ENCODE assay signal across 10 cellular contexts in the genomic region with DNA sequence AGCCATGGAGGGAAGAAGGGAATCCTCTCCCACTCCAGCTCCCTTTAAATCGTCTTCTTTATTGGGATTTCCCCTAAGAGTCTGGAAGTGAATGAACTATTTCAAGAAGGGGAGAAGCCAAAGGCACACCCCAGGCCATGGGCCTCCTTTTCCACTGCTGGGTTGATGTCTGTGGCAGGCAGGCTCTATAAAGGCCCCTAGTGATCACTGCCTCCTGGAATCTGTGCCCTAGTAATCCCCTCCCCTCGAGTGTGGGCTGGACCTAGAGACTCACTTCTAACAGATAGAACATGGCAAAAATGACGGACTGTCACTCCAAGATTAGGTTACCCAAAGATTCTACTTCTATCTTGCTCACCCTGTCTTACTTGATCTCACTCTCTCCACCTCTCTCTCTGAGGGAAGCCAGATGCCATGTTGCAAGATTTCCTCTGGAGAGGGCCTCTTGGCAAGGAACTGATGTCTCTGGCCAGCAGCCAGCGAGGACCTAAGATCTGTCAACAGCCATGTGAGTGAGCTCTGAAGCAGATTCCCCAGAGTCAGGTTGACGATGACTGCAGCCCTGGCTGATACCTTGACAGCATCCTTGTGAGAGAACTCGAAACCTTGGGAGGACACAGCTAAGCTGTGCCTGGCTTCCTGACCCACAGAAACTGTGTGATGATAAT.
DNase-seq lines count a peak whose midpoint lies in the region; ATAC-seq and TF ChIP-seq lines count a peak whose summit lies in the region.
"Had no signal": no experiment of that assay in that cellular context is flagged by ENCODE, and none has a peak within 500 bp of the region (broad histone marks: within the 10 kb centered on the region; RNA-seq: fewer than 3 reads in every experiment).

No MANE protein-coding gene starts in this region.

- intact Hi-C loops in colonic mucosa (cut with DNase I) = no loop called here
- intact Hi-C loops in CD8-positive, alpha-beta T cell (cut with DNase I, micrococcal nuclease) = no loop called here

- H3K27ac ChIP-seq in neural progenitor cell (no peak overlapping the region), colonic mucosa (no peak overlapping the region)
- no peak overlapping the region for H3K27ac ChIP-seq in CD8-positive, alpha-beta T cell (ENCODE audit: low read depth, low read length)
- H3K27ac ChIP-seq: BLaER1 treated with 17β-estradiol and CSF1 and Interleukin-3, amounts not matched to agents 10 nM and 100 nM had no signal

- H3K79me2 ChIP-seq in neural progenitor cell (ENCODE audit: low read depth) = no peaks in the 10 kb centered on the region

- H3K36me3 Mint-ChIP-seq in neural progenitor cell = no peaks in the 10 kb centered on the region
- no peaks in the 10 kb centered on the region for H3K36me3 Mint-ChIP-seq in CD8-positive, alpha-beta T cell

- H3K27me3 ChIP-seq in neural progenitor cell = no peaks in the 10 kb centered on the region
- H3K27me3 ChIP-seq in colonic mucosa = no peaks in the 10 kb centered on the region
- no peaks in the 10 kb centered on the region for H3K27me3 ChIP-seq in CD8-positive, alpha-beta T cell (ENCODE audit: insufficient read depth, low read length)
- H3K27me3 ChIP-seq: BLaER1 treated with 17β-estradiol and CSF1 and Interleukin-3, amounts not matched to agents 10 nM and 100 nM had no signal

- DNase-seq in COR-L47 (lab: John Stamatoyannopoulos, UW) = peak; percentile 64
- DNase-seq in NCI-H2171 treated with DMSO at 0.1 percent for 48 hours (lab: John Stamatoyannopoulos, UW) = peak; percentile 7
- DNase-seq in fibroblast of pulmonary artery (ENCODE audit: low read depth) = peak; percentile 86
- no peak for DNase-seq in neural progenitor cell (ENCODE audit: low spot score)
- no peak for DNase-seq in NCI-H2227 treated with DMSO at 0.1 percent for 48 hours (lab: John Stamatoyannopoulos, UW)
- DNase-seq in colonic mucosa = no peak
- no peak for DNase-seq in CD8-positive, alpha-beta T cell
- DNase-seq: stimulated activated naive CD4-positive, alpha-beta T cell treated with Interleukin-2 at 50 U/mL for 16 hours had no signal

- no peak for TF ChIP-seq CTCF in fibroblast of pulmonary artery (IDR thresholded peaks at IDR 0.05; ENCODE audit: low read length, missing control alignments)
- no peak for TF ChIP-seq CTCF in neural progenitor cell (IDR thresholded peaks at IDR 0.05)
- no peak for TF ChIP-seq CTCF in colonic mucosa (IDR thresholded peaks at IDR 0.05)
- no peak for TF ChIP-seq CTCF in CD8-positive, alpha-beta T cell (IDR thresholded peaks at IDR 0.05)

- H3K36me3 ChIP-seq in neural progenitor cell (no peaks in the 10 kb centered on the region), colonic mucosa (no peaks in the 10 kb centered on the region)
- H3K36me3 ChIP-seq in CD8-positive, alpha-beta T cell (ENCODE audit: insufficient read depth, low read length) = no peaks in the 10 kb centered on the region
- H3K36me3 ChIP-seq: BLaER1 treated with 17β-estradiol and CSF1 and Interleukin-3, amounts not matched to agents 10 nM and 100 nM had no signal

- H3K9me3 Mint-ChIP-seq in neural progenitor cell = peaks cover 9% of the 10 kb centered on the region
- peaks cover 2% of the 10 kb centered on the region for H3K9me3 Mint-ChIP-seq in CD8-positive, alpha-beta T cell

- H3K4me1 ChIP-seq in neural progenitor cell (no peaks in the 10 kb centered on the region), colonic mucosa (no peaks in the 10 kb centered on the region)
- H3K4me1 ChIP-seq in CD8-positive, alpha-beta T cell (ENCODE audit: insufficient read depth, low read length) = no peaks in the 10 kb centered on the region
- H3K4me1 ChIP-seq: BLaER1 treated with 17β-estradiol and CSF1 and Interleukin-3, amounts not matched to agents 10 nM and 100 nM had no signal

- no peak overlapping the region for H3K9ac ChIP-seq in neural progenitor cell
- no peak overlapping the region for H3K9ac ChIP-seq in colonic mucosa (ENCODE audit: low read depth in 2 of 2, low read length in 2 of 2)
- H3K9ac ChIP-seq: BLaER1 treated with 17β-estradiol and CSF1 and Interleukin-3, amounts not matched to agents 10 nM and 100 nM had no signal

- H3K9me3 ChIP-seq in neural progenitor cell (ENCODE audit: low read depth) = no peaks in the 10 kb centered on the region
- no peaks in the 10 kb centered on the region for H3K9me3 ChIP-seq in colonic mucosa
- H3K9me3 ChIP-seq in CD8-positive, alpha-beta T cell (ENCODE audit: low read length) = no peaks in the 10 kb centered on the region
- H3K9me3 ChIP-seq: BLaER1 treated with 17β-estradiol and CSF1 and Interleukin-3, amounts not matched to agents 10 nM and 100 nM had no signal

- H3K4me2 ChIP-seq in neural progenitor cell = no peak overlapping the region
- H3K4me2 ChIP-seq: BLaER1 treated with 17β-estradiol and CSF1 and Interleukin-3, amounts not matched to agents 10 nM and 100 nM had no signal

- H4K20me1 ChIP-seq in neural progenitor cell (ENCODE audit: low read depth) = no peaks in the 10 kb centered on the region
- H4K20me1 ChIP-seq: BLaER1 treated with 17β-estradiol and CSF1 and Interleukin-3, amounts not matched to agents 10 nM and 100 nM had no signal

- H3K4me3 ChIP-seq in fibroblast of pulmonary artery (replicated peaks; ENCODE audit: low read depth, low read length) = no peak overlapping the region
- H3K4me3 ChIP-seq in neural progenitor cell = no peak overlapping the region
- H3K4me3 ChIP-seq in colonic mucosa = no peak overlapping the region
- H3K4me3 ChIP-seq in CD8-positive, alpha-beta T cell (ENCODE audit: low read depth, low read length) = no peak overlapping the region
- H3K4me3 ChIP-seq: BLaER1 treated with 17β-estradiol and CSF1 and Interleukin-3, amounts not matched to agents 10 nM and 100 nM had no signal

- peak overlapping the region; percentile 8 for H3K27ac Mint-ChIP-seq in neural progenitor cell
- H3K27ac Mint-ChIP-seq in CD8-positive, alpha-beta T cell = no peak overlapping the region

- no peaks in the 10 kb centered on the region for H3F3A ChIP-seq in neural progenitor cell (ENCODE audit: low read depth)

- POLR2A ChIA-PET in CD8-positive, alpha-beta T cell (lab: Charles Lee) = no interaction called here

- H3K4me1 Mint-ChIP-seq in neural progenitor cell = peaks cover 22% of the 10 kb centered on the region
- H3K4me1 Mint-ChIP-seq in CD8-positive, alpha-beta T cell (ENCODE audit: low read depth) = no peaks in the 10 kb centered on the region

- H3K27me3 Mint-ChIP-seq in neural progenitor cell (ENCODE audit: insufficient read depth, low read depth) = peaks cover 11% of the 10 kb centered on the region
- no peaks in the 10 kb centered on the region for H3K27me3 Mint-ChIP-seq in CD8-positive, alpha-beta T cell (ENCODE audit: low read depth)

- no peak overlapping the region for H3K4me3 Mint-ChIP-seq in neural progenitor cell
- no peak overlapping the region for H3K4me3 Mint-ChIP-seq in CD8-positive, alpha-beta T cell

- CTCF ChIA-PET in CD8-positive, alpha-beta T cell (lab: Charles Lee) = no interaction called here

- ATAC-seq in HG02759 (IDR thresholded peaks at IDR 0.05; ENCODE audit: unreplicated experiment) = no peak
- no peak for ATAC-seq in CD8-positive, alpha-beta T cell

- H2AFZ ChIP-seq in neural progenitor cell (replicated peaks) = no peak overlapping the region

Comparison
In these comparisons a context has a peak if more than half of its experiments do, and no peak if none do; other contexts are left out.
1. DNase-seq: peak in COR-L47 (single experiment), NCI-H2171 treated with DMSO at 0.1 percent for 48 hours (single experiment) and fibroblast of pulmonary artery (single experiment); none in neural progenitor cell (single experiment), NCI-H2227 treated with DMSO at 0.1 percent for 48 hours (single experiment), colonic mucosa (single experiment) and CD8-positive, alpha-beta T cell (0 of 7).